Comparison of ENCODE assay signal across 1 cellular context in genomic region chr1:108560430-108561144, GRCh38.
A peak's percentile ranks its signal among the peaks of the same experiment; 100 is the strongest.
TF ChIP-seq lines count a peak whose summit lies in the region.

No MANE protein-coding gene starts in this region.

TF ChIP-seq in K562, 482 proteins besides CTCF, POLR2A, EP300 and RAD21 (continued from another document and continues in another):
- TF ChIP-seq CREB1 (IDR thresholded peaks at IDR 0.05): no peak
- TF ChIP-seq CREB1 (CRISPR knock-in tag; IDR thresholded peaks at IDR 0.05): no peak
- no peak for TF ChIP-seq RUNX1 (IDR thresholded peaks at IDR 0.05; ENCODE audit: low read depth)
- TF ChIP-seq THRAP3 (IDR thresholded peaks at IDR 0.05; ENCODE audit: borderline replicate concordance): no peak
- no peak for TF ChIP-seq TBL1XR1 (IDR thresholded peaks at IDR 0.05; ENCODE audit: low read length in 2 of 2)
- TF ChIP-seq TCFL5 (CRISPR knock-in tag; conservative IDR thresholded peaks at IDR 0.05): no peak
- TF ChIP-seq NFYB (IDR thresholded peaks at IDR 0.05; ENCODE audit: extremely low read depth, insufficient read length): no peak
- no peak for TF ChIP-seq MTA3 (IDR thresholded peaks at IDR 0.05; ENCODE audit: borderline replicate concordance)
- TF ChIP-seq ZNF436 (CRISPR knock-in tag; IDR thresholded peaks at IDR 0.05): no peak
- no peak for TF ChIP-seq MECOM (CRISPR knock-in tag; IDR thresholded peaks at IDR 0.05)
- no peak for TF ChIP-seq GTF2A2 (tag; IDR thresholded peaks at IDR 0.05)
- TF ChIP-seq BDP1 (IDR thresholded peaks at IDR 0.05; ENCODE audit: insufficient read depth, insufficient read length): no peak
- no peak for TF ChIP-seq KHSRP (IDR thresholded peaks at IDR 0.05)
- TF ChIP-seq ZNF507 (tag; conservative IDR thresholded peaks at IDR 0.05): no peak
- TF ChIP-seq FUS (optimal IDR thresholded peaks at IDR 0.05; ENCODE audit: low read depth, low read length): no peak
- TF ChIP-seq ZNF511 (CRISPR knock-in tag; IDR thresholded peaks at IDR 0.05): no peak
- TF ChIP-seq ZNF764 (CRISPR knock-in tag; IDR thresholded peaks at IDR 0.05; ENCODE audit: low read depth): no peak
- peak; percentile 37 for TF ChIP-seq SMAD4 (CRISPR knock-in tag; conservative IDR thresholded peaks at IDR 0.05)
- no peak for TF ChIP-seq RBM15 (IDR thresholded peaks at IDR 0.05; ENCODE audit: insufficient read depth, low read length)
- TF ChIP-seq SMAD3 (CRISPR knock-in tag; conservative IDR thresholded peaks at IDR 0.05): no peak
- TF ChIP-seq CUX1 (CRISPR knock-in tag; IDR thresholded peaks at IDR 0.05): no peak
- TF ChIP-seq POLR3G (IDR thresholded peaks at IDR 0.05; ENCODE audit: extremely low read depth, insufficient read length, insufficient replicate concordance): no peak
- TF ChIP-seq ZNF124 (CRISPR knock-in tag; IDR thresholded peaks at IDR 0.05): no peak
- TF ChIP-seq TCF15 (CRISPR knock-in tag; IDR thresholded peaks at IDR 0.05): no peak
- no peak for TF ChIP-seq PCBP1 (IDR thresholded peaks at IDR 0.05; ENCODE audit: low read depth, low read length, poor library complexity, severe bottlenecking)
- TF ChIP-seq SNRNP70 (optimal IDR thresholded peaks at IDR 0.05; ENCODE audit: low read depth, low read length): no peak
- no peak for TF ChIP-seq ZNF41 (CRISPR knock-in tag; conservative IDR thresholded peaks at IDR 0.05)
- no peak for TF ChIP-seq ZNF146 (CRISPR knock-in tag; IDR thresholded peaks at IDR 0.05; ENCODE audit: unreplicated experiment)
- TF ChIP-seq ZNF407 (IDR thresholded peaks at IDR 0.05; ENCODE audit: low read depth): no peak
- TF ChIP-seq ZNF133 (CRISPR knock-in tag; IDR thresholded peaks at IDR 0.05): no peak
- TF ChIP-seq TFE3 (CRISPR knock-in tag; IDR thresholded peaks at IDR 0.05): no peak
- TF ChIP-seq ZNF780A (CRISPR knock-in tag; IDR thresholded peaks at IDR 0.05): no peak
- TF ChIP-seq ZNF740 (CRISPR knock-in tag; IDR thresholded peaks at IDR 0.05): no peak
- no peak for TF ChIP-seq ZNF740 (tag; IDR thresholded peaks at IDR 0.05)
- TF ChIP-seq ZNF551 (CRISPR knock-in tag; IDR thresholded peaks at IDR 0.05): no peak
- no peak for TF ChIP-seq ZNF311 (CRISPR knock-in tag; IDR thresholded peaks at IDR 0.05)
- no peak for TF ChIP-seq LEF1 (IDR thresholded peaks at IDR 0.05)
- TF ChIP-seq NR0B1 (IDR thresholded peaks at IDR 0.05; ENCODE audit: partially characterized antibody): no peak
- no peak for TF ChIP-seq EZH2 (IDR thresholded peaks at IDR 0.05; ENCODE audit: borderline replicate concordance, low read depth, low read length)
- peak; percentile 49 for TF ChIP-seq CHD1 (IDR thresholded peaks at IDR 0.05; ENCODE audit: low read length)
- TF ChIP-seq THAP7 (CRISPR knock-in tag; IDR thresholded peaks at IDR 0.05): no peak
- no peak for TF ChIP-seq MAFG (tag; conservative IDR thresholded peaks at IDR 0.05)
- TF ChIP-seq SAFB2 (IDR thresholded peaks at IDR 0.05; ENCODE audit: borderline replicate concordance, low read depth, low read length, severe bottlenecking): no peak
- no peak for TF ChIP-seq TEAD4 (IDR thresholded peaks at IDR 0.05; ENCODE audit: low read length)
- no peak for TF ChIP-seq TEAD4 (CRISPR knock-in tag; IDR thresholded peaks at IDR 0.05; ENCODE audit: borderline replicate concordance)
- no peak for TF ChIP-seq BRCA1 (IDR thresholded peaks at IDR 0.05)
- no peak for TF ChIP-seq BRCA1 (CRISPR knock-in tag; IDR thresholded peaks at IDR 0.05)
